ENCODE assay signal across 8 cellular contexts in genomic region chr15:64521726-64522164, GRCh38.
DNase-seq lines count a peak whose midpoint lies in the region; TF ChIP-seq lines count a peak whose summit lies in the region.

No MANE protein-coding gene starts in this region.

- H3K27ac Mint-ChIP-seq in CD8-positive, alpha-beta memory T cell, result peak overlapping the region in 2 of 8 donors; percentile 45 to 53
- H3K27ac Mint-ChIP-seq in activated T-helper 1 cell treated with anti-CD3 and anti-CD28 coated beads, Interleukin-12 subunit alpha, Interleukin-12 subunit beta, Interleukin-2, Interleukin-4 antibody, amounts not matched to agents 30 ng/mL and 10 ng/mL and 1 ng/mL, durations not matched to agents 14 hours and 24 hours and 36 hours, result no peak overlapping the region

- peak; percentile 49 for DNase-seq in AG10803 (ENCODE audit: low read depth)
- DNase-seq in LoVo (ENCODE audit: low spot score), result peak; percentile 79
- peak; percentile 60 for DNase-seq in iris pigment epithelial cell (ENCODE audit: low read depth)
- DNase-seq in transverse colon, result no peak
- no peak for DNase-seq in CD8-positive, alpha-beta memory T cell
- no peak for DNase-seq in stimulated activated CD8-positive, alpha-beta memory T cell treated with anti-CD3 and anti-CD28 coated beads, Interleukin-4, amount 100 ng/mL, for 48 hours
- no peak for DNase-seq in activated T-helper 1 cell treated with anti-CD3 and anti-CD28 coated beads, Interleukin-12 subunit alpha, Interleukin-12 subunit beta, Interleukin-2, Interleukin-4 antibody, amounts not matched to agents 30 ng/mL and 10 ng/mL and 1 ng/mL, durations not matched to agents 14 hours and 24 hours and 36 hours (ENCODE audit: low spot score)

- no peaks in the 10 kb centered on the region for H3K27me3 ChIP-seq in transverse colon
- H3K27me3 ChIP-seq in CD8-positive, alpha-beta memory T cell (ENCODE audit: insufficient read depth, low read length, poor library complexity, severe bottlenecking), result no peaks in the 10 kb centered on the region

- in situ Hi-C loops in transverse colon (cut with MboI; ENCODE audit: low pct_ligation_motif_present in 1 of 4, low pct_unique_long_range_greater_than_20kb in 1 of 4, low sequenced_read_pairs in 3 of 4), result no loop called here

- TF ChIP-seq EP300 in transverse colon (IDR thresholded peaks at IDR 0.05; ENCODE audit: low read depth), result no peak

- no peak for TF ChIP-seq POLR2A in transverse colon (IDR thresholded peaks at IDR 0.05)

- H3K9me3 ChIP-seq in transverse colon, result no peaks in the 10 kb centered on the region
- no peaks in the 10 kb centered on the region for H3K9me3 ChIP-seq in CD8-positive, alpha-beta memory T cell (ENCODE audit: low read length)

- no peaks in the 10 kb centered on the region for H3K36me3 ChIP-seq in transverse colon
- no peaks in the 10 kb centered on the region for H3K36me3 ChIP-seq in CD8-positive, alpha-beta memory T cell (ENCODE audit: insufficient read depth, low read length)

- POLR2A ChIA-PET in CD8-positive, alpha-beta memory T cell (lab: Charles Lee), result no interaction called here

- no peak overlapping the region for H3K4me3 ChIP-seq in AG10803 (ENCODE audit: low read length)
- no peak overlapping the region for H3K4me3 ChIP-seq in transverse colon
- no peak overlapping the region for H3K4me3 ChIP-seq in CD8-positive, alpha-beta memory T cell (ENCODE audit: low read length)

- peak overlapping the region; percentile 83 for H3K27ac ChIP-seq in angular gyrus (ENCODE audit: low read depth, low read length)
- H3K27ac ChIP-seq in transverse colon, result peak overlapping the region in 3 of 4 donors; percentile 29 to 44 (median 40)
- H3K27ac ChIP-seq in CD8-positive, alpha-beta memory T cell (ENCODE audit: low read depth, low read length), result no peak overlapping the region

- WGBS in transverse colon (ENCODE audit: low coverage in 1 of 2), 2 donors, result 34 to 40% methylated on average over 1 to 3 of the region's 3 CpGs

- H3K9me3 Mint-ChIP-seq in CD8-positive, alpha-beta memory T cell, result no peaks in the 10 kb centered on the region
- no peaks in the 10 kb centered on the region for H3K9me3 Mint-ChIP-seq in activated T-helper 1 cell treated with anti-CD3 and anti-CD28 coated beads, Interleukin-12 subunit alpha, Interleukin-12 subunit beta, Interleukin-2, Interleukin-4 antibody, amounts not matched to agents 30 ng/mL and 10 ng/mL and 1 ng/mL, durations not matched to agents 14 hours and 24 hours and 36 hours

- peaks cover 52 to 82% (median 74%) of the 10 kb centered on the region in 3 donors for H3K4me1 Mint-ChIP-seq in CD8-positive, alpha-beta memory T cell
- peaks cover 35% of the 10 kb centered on the region for H3K4me1 Mint-ChIP-seq in activated T-helper 1 cell treated with anti-CD3 and anti-CD28 coated beads, Interleukin-12 subunit alpha, Interleukin-12 subunit beta, Interleukin-2, Interleukin-4 antibody, amounts not matched to agents 30 ng/mL and 10 ng/mL and 1 ng/mL, durations not matched to agents 14 hours and 24 hours and 36 hours (ENCODE audit: low read depth)

- H3K27me3 Mint-ChIP-seq in CD8-positive, alpha-beta memory T cell, result no peaks in the 10 kb centered on the region
- no peaks in the 10 kb centered on the region for H3K27me3 Mint-ChIP-seq in activated T-helper 1 cell treated with anti-CD3 and anti-CD28 coated beads, Interleukin-12 subunit alpha, Interleukin-12 subunit beta, Interleukin-2, Interleukin-4 antibody, amounts not matched to agents 30 ng/mL and 10 ng/mL and 1 ng/mL, durations not matched to agents 14 hours and 24 hours and 36 hours (ENCODE audit: insufficient read depth)

- intact Hi-C loops in transverse colon (cut with DNase I; ENCODE audit: low total_unique reads), result no loop called here
- intact Hi-C loops in activated T-helper 1 cell treated with anti-CD3 and anti-CD28 coated beads, Interleukin-12 subunit alpha, Interleukin-12 subunit beta, Interleukin-2, Interleukin-4 antibody, amounts not matched to agents 30 ng/mL and 10 ng/mL and 1 ng/mL, durations not matched to agents 14 hours and 24 hours and 36 hours (cut with micrococcal nuclease), result no loop called here

- H3K4me3 Mint-ChIP-seq in CD8-positive, alpha-beta memory T cell, result peak overlapping the region in 1 of 7 donors; percentile 55
- no peak overlapping the region for H3K4me3 Mint-ChIP-seq in activated T-helper 1 cell treated with anti-CD3 and anti-CD28 coated beads, Interleukin-12 subunit alpha, Interleukin-12 subunit beta, Interleukin-2, Interleukin-4 antibody, amounts not matched to agents 30 ng/mL and 10 ng/mL and 1 ng/mL, durations not matched to agents 14 hours and 24 hours and 36 hours

- CTCF ChIA-PET in CD8-positive, alpha-beta memory T cell (lab: Charles Lee), result no interaction called here

- no peak for TF ChIP-seq CTCF in AG10803 (conservative IDR thresholded peaks at IDR 0.05; ENCODE audit: low read length)
- TF ChIP-seq CTCF in transverse colon (IDR thresholded peaks at IDR 0.05), result no peak

- H3K36me3 Mint-ChIP-seq in CD8-positive, alpha-beta memory T cell, result peaks cover 0 to 18% (median 16%) of the 10 kb centered on the region in 3 donors
- H3K36me3 Mint-ChIP-seq in activated T-helper 1 cell treated with anti-CD3 and anti-CD28 coated beads, Interleukin-12 subunit alpha, Interleukin-12 subunit beta, Interleukin-2, Interleukin-4 antibody, amounts not matched to agents 30 ng/mL and 10 ng/mL and 1 ng/mL, durations not matched to agents 14 hours and 24 hours and 36 hours (ENCODE audit: low read depth), result peaks cover 10% of the 10 kb centered on the region

- peaks cover 10 to 40% (median 18%) of the 10 kb centered on the region in 4 donors for H3K4me1 ChIP-seq in transverse colon
- H3K4me1 ChIP-seq in CD8-positive, alpha-beta memory T cell (ENCODE audit: insufficient read depth, low read length), result peaks cover 22% of the 10 kb centered on the region

Comparison
In these comparisons a context has a peak if more than half of its experiments do, and no peak if none do; other contexts are left out.
1. DNase-seq: peak in AG10803 (single experiment), LoVo (single experiment) and iris pigment epithelial cell (single experiment); none in transverse colon (single experiment), CD8-positive, alpha-beta memory T cell (0 of 5), stimulated activated CD8-positive, alpha-beta memory T cell treated with anti-CD3 and anti-CD28 coated beads, Interleukin-4, amount 100 ng/mL, for 48 hours (single experiment) and activated T-helper 1 cell treated with anti-CD3 and anti-CD28 coated beads, Interleukin-12 subunit alpha, Interleukin-12 subunit beta, Interleukin-2, Interleukin-4 antibody, amounts not matched to agents 30 ng/mL and 10 ng/mL and 1 ng/mL, durations not matched to agents 14 hours and 24 hours and 36 hours (single experiment).